Comparison of ENCODE assay signal across 9 cellular contexts in genomic region chr15:58043192-58043903, GRCh38.
DNase-seq lines count a peak whose midpoint lies in the region; ATAC-seq lines count a peak whose summit lies in the region.
"Had no signal": no experiment of that assay in that cellular context is flagged by ENCODE, and none has a peak within 500 bp of the region (broad histone marks: within the 10 kb centered on the region; RNA-seq: fewer than 3 reads in every experiment).

No MANE protein-coding gene starts in this region.

- DNase-seq in NCI-H2081 (lab: John Stamatoyannopoulos, UW) (peak; percentile 29 to 30), NCI-H2081 treated with DMSO at 0.1 percent for 48 hours (lab: John Stamatoyannopoulos, UW) (no peak), NCI-H1105 (lab: John Stamatoyannopoulos, UW) (peak; percentile 14), head of caudate nucleus (peak in 39 of 42 donors; percentile 2 to 84 (median 47)), DMS79 (lab: John Stamatoyannopoulos, UW) (no peak)
- peak; percentile 52 for DNase-seq in activated CD8-positive, alpha-beta memory T cell treated with anti-CD3 and anti-CD28 coated beads, Interleukin-2, amount 50 U/mL, for 48 hours
- DNase-seq in stimulated activated CD4-positive, alpha-beta T cell treated with anti-CD3 and anti-CD28 coated beads, Interleukin-12 subunit alpha, Interleukin-12 subunit beta, amount 100 ng/mL, for 48 hours (ENCODE audit: low read depth in 2 of 3, low spot score in 1 of 3), result peak in 2 of 3 donors; percentile 22 to 30
- DNase-seq: activated B cell treated with CpG ODN at 0.5 μM for 24 hours had no signal

- no peak for ATAC-seq in GM21381 (IDR thresholded peaks at IDR 0.05; ENCODE audit: unreplicated experiment)

- intact Hi-C loops in head of caudate nucleus (cut with DNase I), result no loop called here

Comparison
In these comparisons a context has a peak if more than half of its experiments do, and no peak if none do; other contexts are left out.
1. DNase-seq: peak in NCI-H2081 (2 of 2), NCI-H1105 (single experiment), activated CD8-positive, alpha-beta memory T cell treated with anti-CD3 and anti-CD28 coated beads, Interleukin-2, amount 50 U/mL, for 48 hours (single experiment), head of caudate nucleus (39 of 42) and stimulated activated CD4-positive, alpha-beta T cell treated with anti-CD3 and anti-CD28 coated beads, Interleukin-12 subunit alpha, Interleukin-12 subunit beta, amount 100 ng/mL, for 48 hours (2 of 3); none in NCI-H2081 treated with DMSO at 0.1 percent for 48 hours (single experiment) and DMS79 (single experiment).